ENCODE assay signal across 22 cellular contexts in genomic region chr5:35164860-35165542, GRCh38.
A peak's percentile ranks its signal among the peaks of the same experiment; 100 is the strongest.
DNase-seq lines count a peak whose midpoint lies in the region; ATAC-seq and TF ChIP-seq lines count a peak whose summit lies in the region.
"Had no signal": no experiment of that assay in that cellular context is flagged by ENCODE, and none has a peak within 500 bp of the region (broad histone marks: within the 10 kb centered on the region; RNA-seq: fewer than 3 reads in every experiment).

No MANE protein-coding gene starts in this region.

- H3K79me2 ChIP-seq in hepatocyte (peaks cover 39% of the 10 kb centered on the region), trophoblast cell (ENCODE audit: control insufficient read depth, insufficient read depth, low read length, poor library complexity) (no peaks in the 10 kb centered on the region)

- peaks cover 7% of the 10 kb centered on the region for H3K9me3 Mint-ChIP-seq in Calu3 (ENCODE audit: low read depth, unreplicated experiment)

- no peaks in the 10 kb centered on the region for H3K4me1 Mint-ChIP-seq in Calu3 (ENCODE audit: low read depth, unreplicated experiment)

- WGBS in hepatocyte (ENCODE audit: low lambda C conversion rate, missing lambda C conversion rate): 86% methylated on average over 4 of the region's 4 CpGs
- WGBS in trophoblast cell (ENCODE audit: extremely low coverage, insufficient coverage, insufficient read length): no CpG with 5 or more reads among the region's 4 CpGs

- no peak for TF ChIP-seq CTCF in hepatocyte (IDR thresholded peaks at IDR 0.05; ENCODE audit: poor library complexity)
- no peak for TF ChIP-seq CTCF in Calu3 (IDR thresholded peaks at IDR 0.05; ENCODE audit: unreplicated experiment)

- H3K9me3 ChIP-seq in hepatocyte (ENCODE audit: low read depth) (no peaks in the 10 kb centered on the region), trophoblast cell (ENCODE audit: insufficient read depth, low read depth, low read length) (no peaks in the 10 kb centered on the region)

- H3K9ac ChIP-seq in trophoblast cell (ENCODE audit: low read length): no peak overlapping the region

- H3K79me1 ChIP-seq in trophoblast cell (ENCODE audit: low read length): no peaks in the 10 kb centered on the region

- no peak overlapping the region for H4K12ac ChIP-seq in trophoblast cell (ENCODE audit: low read depth, low read length)

- no peak overlapping the region for H2BK12ac ChIP-seq in trophoblast cell (ENCODE audit: low read length)

- no peak overlapping the region for H4K8ac ChIP-seq in trophoblast cell (ENCODE audit: low read depth, low read length)

- H4K91ac ChIP-seq in trophoblast cell (ENCODE audit: low read depth, low read length): no peak overlapping the region

- H2BK5ac ChIP-seq in trophoblast cell (ENCODE audit: low read depth, low read length, poor library complexity): no peak overlapping the region

- H3K27me3 Mint-ChIP-seq in Calu3 (ENCODE audit: unreplicated experiment): no peaks in the 10 kb centered on the region

- H3K36me3 ChIP-seq in hepatocyte (replicated peaks; ENCODE audit: insufficient read depth, low read depth): no peaks in the 10 kb centered on the region
- H3K36me3 ChIP-seq in trophoblast cell (ENCODE audit: control insufficient read depth in 1 of 2, insufficient read depth in 2 of 2, low read length in 2 of 2): no peaks in the 10 kb centered on the region

- H3K27ac ChIP-seq in hepatocyte: peak overlapping the region; percentile 9
- no peak overlapping the region for H3K27ac ChIP-seq in trophoblast cell (ENCODE audit: low read depth, low read length)
- H3K27ac ChIP-seq: 22Rv1, A549, C4-2B, HL-60 had no signal

- H3K4me3 ChIP-seq in hepatocyte (no peak overlapping the region), trophoblast cell (ENCODE audit: low read depth, low read length) (no peak overlapping the region)
- H3K4me3 ChIP-seq: A549 had no signal

- H3K4ac ChIP-seq in trophoblast cell (ENCODE audit: low read depth, low read length): no peak overlapping the region

- H3K27me3 ChIP-seq in hepatocyte (no peaks in the 10 kb centered on the region), trophoblast cell (ENCODE audit: insufficient read depth, low read length) (no peaks in the 10 kb centered on the region)

- no peaks in the 10 kb centered on the region for H3K36me3 Mint-ChIP-seq in Calu3 (ENCODE audit: insufficient read depth, unreplicated experiment)

- CTCF ChIA-PET in Calu3 (lab: Charles Lee): no interaction called here

- H4K20me1 ChIP-seq in hepatocyte (ENCODE audit: insufficient read depth, poor library complexity, severe bottlenecking): peaks cover 4% of the 10 kb centered on the region

- H3K18ac ChIP-seq in trophoblast cell (ENCODE audit: low read length): no peak overlapping the region

- no peak overlapping the region for H3K14ac ChIP-seq in trophoblast cell (ENCODE audit: low read length)

- H2AFZ ChIP-seq in hepatocyte: no peak overlapping the region
- H2AFZ ChIP-seq in trophoblast cell (ENCODE audit: insufficient read depth, low read length, poor library complexity): no peak overlapping the region

- ATAC-seq in HG02852 (IDR thresholded peaks at IDR 0.05; ENCODE audit: unreplicated experiment): no peak
- ATAC-seq: A549, HCT116 had no signal

- no peaks in the 10 kb centered on the region for H3K9me2 ChIP-seq in hepatocyte (replicated peaks; ENCODE audit: insufficient read depth)

- no peak overlapping the region for H2AK5ac ChIP-seq in trophoblast cell (ENCODE audit: low read length)

- BruUV-seq in Calu3 (replicated peaks; lab: Mats Ljungman, UMichigan): no TSS peak

- no peak overlapping the region for H3K4me3 Mint-ChIP-seq in Calu3 (ENCODE audit: low read depth, unreplicated experiment)
- H3K4me3 Mint-ChIP-seq: CD4-positive, alpha-beta T cell; HFFc6 had no signal

- no peak overlapping the region for H3K23ac ChIP-seq in trophoblast cell (ENCODE audit: low read length)

- H3K4me1 ChIP-seq in hepatocyte (ENCODE audit: insufficient read depth) (peaks cover 2% of the 10 kb centered on the region), trophoblast cell (ENCODE audit: control insufficient read depth in 1 of 2, insufficient read depth in 2 of 2, low read length in 2 of 2) (no peaks in the 10 kb centered on the region)
- H3K4me1 ChIP-seq: A549, Caco-2 had no signal

- peak; percentile 69 for DNase-seq in HT-29 (ENCODE audit: low spot score)
- no peak for DNase-seq in hepatocyte (ENCODE audit: low spot score)
- DNase-seq in left kidney (ENCODE audit: low read depth, low spot score): peak; percentile 35
- peak; percentile 48 for DNase-seq in renal cortical epithelial cell (ENCODE audit: low read depth)
- DNase-seq in trophoblast cell: no peak
- no peak for DNase-seq in Calu3
- no peak for DNase-seq in DMS153 (lab: John Stamatoyannopoulos, UW)
- DNase-seq: AML-193; Caco-2; CD4-positive, alpha-beta T cell; DMS79 treated with DMSO at 0.1 percent for 48 hours; GF-D8; GOT3; H7; HFFc6; IMR-90 had no signal

- H3K27ac Mint-ChIP-seq in Calu3 (ENCODE audit: unreplicated experiment): no peak overlapping the region
- H3K27ac Mint-ChIP-seq: CD4-positive, alpha-beta T cell; HFFc6 had no signal

- intact Hi-C loops in Calu3 (cut with micrococcal nuclease; ENCODE audit: unreplicated experiment): no loop called here

- H3K4me2 ChIP-seq in hepatocyte (no peak overlapping the region), trophoblast cell (ENCODE audit: low read length) (no peak overlapping the region)
- H3K4me2 ChIP-seq: A549 had no signal

- no peak overlapping the region for H2BK120ac ChIP-seq in trophoblast cell (ENCODE audit: insufficient read depth, low read length, poor library complexity)

Comparison
In these comparisons a context has a peak if more than half of its experiments do, and no peak if none do; other contexts are left out.
1. DNase-seq: peak in HT-29 (single experiment), left kidney (single experiment) and renal cortical epithelial cell (single experiment); none in hepatocyte (single experiment), trophoblast cell (0 of 2), Calu3 (single experiment) and DMS153 (single experiment).